18 cellular contexts compared by ENCODE assay signal in the genomic region with DNA sequence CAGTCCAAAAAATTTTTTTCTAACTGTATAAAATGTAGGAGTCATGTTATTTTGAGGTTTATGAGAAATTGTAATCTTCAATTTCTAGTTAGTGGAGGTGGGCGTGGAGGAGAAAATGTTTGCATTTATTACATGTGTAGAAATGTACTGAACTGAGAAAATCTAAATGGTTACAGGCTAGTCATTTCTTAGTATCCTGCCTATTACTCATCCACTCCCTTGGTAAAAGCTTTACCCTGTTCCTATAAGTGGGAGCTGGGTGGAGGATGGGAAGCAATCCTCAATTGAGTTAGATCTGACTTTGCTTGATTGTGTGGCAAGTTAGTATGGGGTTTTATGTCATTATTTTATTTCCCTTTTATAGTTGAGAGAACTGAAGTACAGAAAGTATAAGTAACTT.
DNase-seq lines count a peak whose midpoint lies in the region; ATAC-seq and TF ChIP-seq lines count a peak whose summit lies in the region.
"Had no signal": no experiment of that assay in that cellular context is flagged by ENCODE, and none has a peak within 500 bp of the region (broad histone marks: within the 10 kb centered on the region; RNA-seq: fewer than 3 reads in every experiment).

No MANE protein-coding gene starts in this region.

- TF ChIP-seq CTCF in astrocyte of the spinal cord (IDR thresholded peaks at IDR 0.05; ENCODE audit: low read depth, low read length) = no peak
- no peak for TF ChIP-seq CTCF in tibial nerve (IDR thresholded peaks at IDR 0.05)

- H3K27ac ChIP-seq in tibial nerve = no peak overlapping the region

- no peaks in the 10 kb centered on the region for H3K9me3 ChIP-seq in tibial nerve
- H3K9me3 ChIP-seq: SK-N-SH had no signal

- ATAC-seq in GM21367 (IDR thresholded peaks at IDR 0.05; ENCODE audit: unreplicated experiment) = no peak
- no peak for ATAC-seq in HG03565 (IDR thresholded peaks at IDR 0.05; ENCODE audit: unreplicated experiment)

- peaks cover 0 to 4% (median 0%) of the 10 kb centered on the region in 3 donors for H3K36me3 ChIP-seq in tibial nerve

- no peaks in the 10 kb centered on the region for H3K4me1 ChIP-seq in tibial nerve

- in situ Hi-C loops in astrocyte of the spinal cord (cut with HindIII; ENCODE audit: low sequenced_read_pairs) = no loop called here

- DNase-seq in LHCN-M2 (ENCODE audit: low read depth) (peak; percentile 3), astrocyte of the spinal cord (ENCODE audit: low read depth, low spot score) (peak; percentile 5), inferior parietal cortex (ENCODE audit: extremely low spot score) (peak; percentile 2), tibial nerve (ENCODE audit: low spot score in 2 of 2) (no peak)
- no peak for DNase-seq in stimulated activated CD8-positive, alpha-beta memory T cell treated with anti-CD3 and anti-CD28 coated beads, Interleukin-4, amount 100 ng/mL, for 48 hours
- DNase-seq: CD4-positive, CD25-positive, alpha-beta regulatory T cell; DMS79 treated with DMSO at 0.1 percent for 48 hours; KBM-7; NCI-H1092; NCI-H1436; NCI-H2029; NCI-H226; NCI-H510A treated with DMSO at 0.1 percent for 48 hours; NCI-H748 treated with DMSO at 0.1 percent for 48 hours; SIG-M5; SK-N-SH had no signal

- peaks cover 0 to 14% of the 10 kb centered on the region in 2 donors for H3K27me3 ChIP-seq in tibial nerve

- no peak for TF ChIP-seq EP300 in tibial nerve (IDR thresholded peaks at IDR 0.05)

- TF ChIP-seq POLR2A in tibial nerve (IDR thresholded peaks at IDR 0.05) = no peak

- H3K4me3 ChIP-seq in astrocyte of the spinal cord (ENCODE audit: low read depth, low read length) (no peak overlapping the region), tibial nerve (no peak overlapping the region)

- 88 to 100% methylated on average over 1 of the region's 1 CpG for WGBS in tibial nerve, 2 donors

Comparison
In these comparisons a context has a peak if more than half of its experiments do, and no peak if none do; other contexts are left out.
1. DNase-seq: peak in LHCN-M2 (single experiment), astrocyte of the spinal cord (single experiment) and inferior parietal cortex (single experiment); none in stimulated activated CD8-positive, alpha-beta memory T cell treated with anti-CD3 and anti-CD28 coated beads, Interleukin-4, amount 100 ng/mL, for 48 hours (single experiment) and tibial nerve (0 of 2).